Comparison of ENCODE assay signal across 11 cellular contexts in the genomic region with DNA sequence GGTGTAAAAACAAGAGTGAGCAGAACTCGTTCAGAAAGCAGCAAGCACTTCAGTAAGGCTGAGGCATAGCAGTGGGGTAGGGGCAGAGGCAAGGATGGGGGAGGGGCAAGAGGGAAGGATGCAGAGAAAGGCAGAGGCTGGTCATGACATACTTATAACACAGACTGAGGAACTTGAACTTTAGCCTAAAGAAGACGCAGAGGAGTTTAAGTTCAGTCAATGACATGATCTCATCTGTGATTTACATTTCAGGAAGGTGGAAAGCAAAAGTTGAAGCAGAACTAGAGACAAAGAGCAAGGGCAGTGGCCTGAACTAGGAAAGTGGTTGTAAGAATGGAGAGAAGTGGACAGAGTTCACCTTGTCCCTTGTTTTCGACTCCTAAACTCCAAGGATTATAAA. TPM values are rescaled to one million over a fixed set of nuclear protein-coding genes. Genes with fewer than 3 reads are reported as not detected.
A peak's percentile ranks its signal among the peaks of the same experiment; 100 is the strongest.
DNase-seq lines count a peak whose midpoint lies in the region; ATAC-seq and TF ChIP-seq lines count a peak whose summit lies in the region.
"Had no signal": no experiment of that assay in that cellular context is flagged by ENCODE, and none has a peak within 500 bp of the region (broad histone marks: within the 10 kb centered on the region; RNA-seq: fewer than 3 reads in every experiment).

No MANE protein-coding gene starts in this region.

- no peaks in the 10 kb centered on the region for H3K36me3 Mint-ChIP-seq in nephron progenitor cell (ENCODE audit: low read depth)

- no peaks in the 10 kb centered on the region for H3K9me3 ChIP-seq in Peyer's patch
- H3K9me3 ChIP-seq: tibial artery had no signal

- ATAC-seq in GM18858 (IDR thresholded peaks at IDR 0.05; ENCODE audit: unreplicated experiment) (peak; percentile 20), HG02623 (IDR thresholded peaks at IDR 0.05; ENCODE audit: unreplicated experiment) (peak; percentile 23)

- no peak overlapping the region for H3K4me3 Mint-ChIP-seq in nephron progenitor cell

- peak overlapping the region; percentile 7 to 66 (median 60) for H3K27ac ChIP-seq in Peyer's patch
- H3K27ac ChIP-seq: brain microvascular endothelial cell, tibial artery had no signal

- no peaks in the 10 kb centered on the region for H3K27me3 ChIP-seq in Peyer's patch
- H3K27me3 ChIP-seq: brain microvascular endothelial cell, tibial artery had no signal

- no peak for TF ChIP-seq POLR2A in Peyer's patch (IDR thresholded peaks at IDR 0.05)

- no peak overlapping the region for H3K4me3 ChIP-seq in Peyer's patch
- H3K4me3 ChIP-seq: tibial artery had no signal

- peak overlapping the region; percentile 24 for H3K27ac Mint-ChIP-seq in nephron progenitor cell

- peaks cover 4% of the 10 kb centered on the region for H3K9me3 Mint-ChIP-seq in nephron progenitor cell

- peaks cover 0 to 23% (median 2%) of the 10 kb centered on the region in 4 donors for H3K4me1 ChIP-seq in Peyer's patch
- H3K4me1 ChIP-seq: tibial artery had no signal

- no peaks in the 10 kb centered on the region for H3K27me3 Mint-ChIP-seq in nephron progenitor cell (ENCODE audit: low read depth, poor library complexity)

- TF ChIP-seq CTCF in Peyer's patch (IDR thresholded peaks at IDR 0.05) (no peak), nephron progenitor cell (IDR thresholded peaks at IDR 0.05) (no peak)

- peak in 2 of 3 donors; percentile 47 to 62 for DNase-seq in Peyer's patch
- peak; percentile 11 for DNase-seq in nephron progenitor cell
- no peak for DNase-seq in NCI-H1417 treated with DMSO at 0.1 percent for 48 hours (lab: John Stamatoyannopoulos, UW)
- DNase-seq in activated CD4-positive, CD25-positive, alpha-beta regulatory T cell (lab: John Stamatoyannopoulos, UW), result no peak
- no peak for DNase-seq in DMS153 (lab: John Stamatoyannopoulos, UW)
- DNase-seq in DMS 273 treated with DMSO at 0.1 percent for 48 hours (lab: John Stamatoyannopoulos, UW), result no peak
- DNase-seq: activated CD4-positive, alpha-beta T cell treated with anti-CD3 and anti-CD28 coated beads for 1 hour; brain microvascular endothelial cell; tibial artery had no signal

- H3K36me3 ChIP-seq in Peyer's patch, result no peaks in the 10 kb centered on the region
- H3K36me3 ChIP-seq: brain microvascular endothelial cell, tibial artery had no signal

- H3K4me1 Mint-ChIP-seq in nephron progenitor cell, result peaks cover 21% of the 10 kb centered on the region

RNA-seq across cellular contexts. Expression of a gene that starts 15.8 kb away (rescaled TPM):
- 10 to 100 TPM; 25.6 to 79.4 (median 71.1) TPM for total RNA-seq in Peyer's patch

Comparison
In these comparisons a context has a peak if more than half of its experiments do, and no peak if none do; other contexts are left out.
1. DNase-seq: peak in Peyer's patch (2 of 3) and nephron progenitor cell (single experiment); none in NCI-H1417 treated with DMSO at 0.1 percent for 48 hours (single experiment), activated CD4-positive, CD25-positive, alpha-beta regulatory T cell (0 of 4), DMS153 (single experiment) and DMS 273 treated with DMSO at 0.1 percent for 48 hours (single experiment).